In the genomic region with DNA sequence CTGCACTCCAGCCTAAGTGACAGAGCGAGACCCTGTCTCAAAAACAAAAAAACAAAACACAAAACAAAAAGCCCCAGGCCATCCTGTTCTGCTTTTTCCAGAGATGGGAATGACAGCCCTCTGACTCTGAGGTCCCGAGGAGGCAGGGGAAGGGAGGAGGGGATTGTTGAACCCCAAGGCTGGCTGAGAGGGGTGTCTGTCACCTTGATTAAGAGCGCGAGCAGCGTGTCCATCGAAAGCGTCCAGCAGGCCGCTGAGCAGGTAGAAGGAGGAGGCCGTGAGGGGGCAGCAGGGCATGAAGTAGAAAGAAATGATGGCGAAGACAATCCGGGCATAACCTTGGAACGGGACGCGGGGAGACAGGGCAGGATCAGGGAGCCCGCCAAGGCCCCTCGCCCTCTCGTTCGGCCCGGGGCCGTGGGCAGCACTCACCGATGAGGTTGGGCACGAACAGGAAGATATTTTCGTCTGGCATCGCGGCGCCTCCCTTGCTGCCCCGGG, we compare ENCODE assay signal across 8 cellular contexts. TPM values are rescaled to one million over a fixed set of nuclear protein-coding genes. Genes with fewer than 3 reads are reported as not detected.
DNase-seq lines count a peak whose midpoint lies in the region; ATAC-seq and TF ChIP-seq lines count a peak whose summit lies in the region.

No MANE protein-coding gene starts in this region.

- DNase-seq in GM12864 (ENCODE audit: low read depth), result no peak
- no peak for DNase-seq in OCI-LY7 (ENCODE audit: low spot score)
- no peak for DNase-seq in vagina (ENCODE audit: extremely low spot score in 2 of 2)

- H3K4me1 ChIP-seq in OCI-LY7 (ENCODE audit: insufficient read depth, low read length, poor library complexity, severe bottlenecking) (peaks cover 11% of the 10 kb centered on the region), ectodermal cell (ENCODE audit: control insufficient read depth, insufficient read depth, low read length) (no peaks in the 10 kb centered on the region), mononuclear cell (ENCODE audit: insufficient read depth, low read length) (peaks cover 29% of the 10 kb centered on the region), vagina (peaks cover 25% of the 10 kb centered on the region)

- H3K9me3 ChIP-seq in OCI-LY7 (ENCODE audit: low read length), result no peaks in the 10 kb centered on the region
- no peaks in the 10 kb centered on the region for H3K9me3 ChIP-seq in ectodermal cell (ENCODE audit: control insufficient read depth, low read length)
- H3K9me3 ChIP-seq in mononuclear cell (ENCODE audit: low read depth, low read length), result no peaks in the 10 kb centered on the region
- H3K9me3 ChIP-seq in vagina, result no peaks in the 10 kb centered on the region

- H2AFZ ChIP-seq in OCI-LY7 (ENCODE audit: low read length), result peak overlapping the region; percentile 53

- POLR2A ChIA-PET in OCI-LY7 (lab: Charles Lee), result no interaction called here

- no peaks in the 10 kb centered on the region for H3K27me3 ChIP-seq in ectodermal cell (ENCODE audit: control insufficient read depth, insufficient read depth, low read length, poor library complexity, severe bottlenecking)
- H3K27me3 ChIP-seq in mononuclear cell (ENCODE audit: insufficient read depth, low read length), result no peaks in the 10 kb centered on the region
- H3K27me3 ChIP-seq in vagina, result no peaks in the 10 kb centered on the region

- H3K27ac ChIP-seq in 22Rv1 (peak overlapping the region; percentile 85), OCI-LY7 (ENCODE audit: low read depth, low read length, poor library complexity, severe bottlenecking) (peak overlapping the region; percentile 45), ectodermal cell (ENCODE audit: insufficient read depth, low read depth, low read length, poor library complexity, severe bottlenecking) (peak overlapping the region; percentile 98), vagina (peak overlapping the region; percentile 91)

- ATAC-seq in GM21515 (IDR thresholded peaks at IDR 0.05; ENCODE audit: unreplicated experiment) (no peak), HG02884 (IDR thresholded peaks at IDR 0.05; ENCODE audit: unreplicated experiment) (no peak)

- TF ChIP-seq CTCF in 22Rv1 (IDR thresholded peaks at IDR 0.05) (no peak), GM12864 (IDR thresholded peaks at IDR 0.05; ENCODE audit: low read depth, low read length, missing control alignments) (no peak), OCI-LY7 (conservative IDR thresholded peaks at IDR 0.05; ENCODE audit: low read length) (0 out of 2 replicates have a peak, but pooled peaks have one; percentile 10), vagina (IDR thresholded peaks at IDR 0.05) (no peak)

- BruUV-seq in OCI-LY7 (replicated peaks; lab: Mats Ljungman, UMichigan), result no TSS peak

- H3K9me2 ChIP-seq in OCI-LY7 (ENCODE audit: insufficient read depth, low read length), result no peaks in the 10 kb centered on the region

- no peak for TF ChIP-seq POLR2A in vagina (IDR thresholded peaks at IDR 0.05)

- WGBS in ectodermal cell, 2 experiments, result 3% methylated on average over 27 of the region's 27 CpGs

- CTCF ChIA-PET in OCI-LY7 (lab: Charles Lee; ENCODE audit: unreplicated experiment), result no interaction called here

- no peaks in the 10 kb centered on the region for H4K20me1 ChIP-seq in OCI-LY7 (ENCODE audit: insufficient read depth, low read length)

- H3K4me2 ChIP-seq in OCI-LY7 (ENCODE audit: low read length), result peak overlapping the region; percentile 97

- H3K4me3 ChIP-seq in GM12864 (ENCODE audit: low read depth, low read length), result peak overlapping the region; percentile 93
- peak overlapping the region; percentile 91 for H3K4me3 ChIP-seq in OCI-LY7 (ENCODE audit: low read depth, low read length, poor library complexity, severe bottlenecking)
- H3K4me3 ChIP-seq in ectodermal cell (ENCODE audit: insufficient read depth, low read depth, low read length), result peak overlapping the region; percentile 90
- H3K4me3 ChIP-seq in mononuclear cell (ENCODE audit: low read length), result peak overlapping the region; percentile 90
- H3K4me3 ChIP-seq in vagina, result peak overlapping the region; percentile 84 to 100

- H3K36me3 ChIP-seq in OCI-LY7 (ENCODE audit: insufficient read depth, low read length) (peaks cover 23% of the 10 kb centered on the region; the same call in 1 of the 2 replicates), ectodermal cell (ENCODE audit: control insufficient read depth, insufficient read depth, low read length) (peaks cover 8% of the 10 kb centered on the region), vagina (peaks cover 0 to 28% of the 10 kb centered on the region in 2 donors)

- H3K79me2 ChIP-seq in OCI-LY7 (ENCODE audit: insufficient read depth, low read depth, low read length), result peaks cover 8% of the 10 kb centered on the region; the same call in 1 of the 2 replicates

- intact Hi-C loops in OCI-LY7 (cut with micrococcal nuclease; ENCODE audit: unreplicated experiment) (loop anchor here (5.0 kb wide), 1 partner anchor 160 kb away; a partner anchor contains a TSS), vagina (cut with DNase I) (no loop called here)

RNA-seq across cellular contexts. Expression of a gene that starts 0.6 kb away (rescaled TPM):
- 39.6 and 52.4 TPM in 2 replicates for total RNA-seq in OCI-LY7 (2014; rRNA removed; shearing (Covaris generic))
- total RNA-seq in OCI-LY7 (2022) (41.4 and 43.5 TPM in 2 replicates), mononuclear cell (22.1 TPM), vagina (89.4 TPM)
- polyA plus RNA-seq in ectodermal cell (2013, experiment 1 of 4), result 63.8 TPM
- 58.8 TPM for polyA plus RNA-seq in ectodermal cell (2013, experiment 2 of 4)
- polyA plus RNA-seq in ectodermal cell (2013, experiment 3 of 4), result 39.8 TPM
- 46.0 TPM for polyA plus RNA-seq in ectodermal cell (2013, experiment 4 of 4)

RNA-seq across cellular contexts. Expression of a gene that starts 36.9 kb away (rescaled TPM):
- 0.98 TPM in 1 of 2 replicates, not detected in the other for total RNA-seq in OCI-LY7 (2014; rRNA removed; shearing (Covaris generic))
- total RNA-seq in OCI-LY7 (2022) (0.83 and 1.0 TPM in 2 replicates), mononuclear cell (under 0.01 TPM), vagina (15.7 TPM)
- polyA plus RNA-seq in ectodermal cell (2013, experiment 1 of 4), result 50.9 TPM
- polyA plus RNA-seq in ectodermal cell (2013, experiment 2 of 4), result 53.6 TPM
- polyA plus RNA-seq in ectodermal cell (2013, experiment 3 of 4), result 36.4 TPM
- polyA plus RNA-seq in ectodermal cell (2013, experiment 4 of 4), result 40.7 TPM

RNA-seq across cellular contexts. Expression of a gene that starts 37.9 kb away (rescaled TPM):
- total RNA-seq in OCI-LY7 (2014; rRNA removed; shearing (Covaris generic)), result not detected in 2 replicates
- total RNA-seq in OCI-LY7 (2022), result 0.30 TPM in 1 of 2 replicates, not detected in the other
- 5.5 TPM for polyA plus RNA-seq in ectodermal cell (2013, experiment 1 of 4)
- polyA plus RNA-seq in ectodermal cell (2013, experiment 2 of 4), result 3.7 TPM
- polyA plus RNA-seq in ectodermal cell (2013, experiment 3 of 4), result 4.4 TPM
- polyA plus RNA-seq in ectodermal cell (2013, experiment 4 of 4), result 3.6 TPM
- total RNA-seq in mononuclear cell, result not detected
- total RNA-seq in vagina, result not detected

RNA-seq across cellular contexts. Expression of a gene that starts 42.2 kb away (rescaled TPM):
- total RNA-seq in OCI-LY7 (2014; rRNA removed; shearing (Covaris generic)), result 4.0 and 6.3 TPM in 2 replicates
- total RNA-seq in OCI-LY7 (2022) (6.8 and 8.1 TPM in 2 replicates), mononuclear cell (75.6 TPM), vagina (111 TPM)
- 4.4 TPM for polyA plus RNA-seq in ectodermal cell (2013, experiment 1 of 4)
- polyA plus RNA-seq in ectodermal cell (2013, experiment 2 of 4), result 4.4 TPM
- polyA plus RNA-seq in ectodermal cell (2013, experiment 3 of 4), result 2.9 TPM
- 4.0 TPM for polyA plus RNA-seq in ectodermal cell (2013, experiment 4 of 4)

RNA-seq across cellular contexts. Expression of a gene that starts 46.5 kb away (rescaled TPM):
- 59.4 and 62.7 TPM in 2 replicates for total RNA-seq in OCI-LY7 (2014; rRNA removed; shearing (Covaris generic))
- total RNA-seq in OCI-LY7 (2022) (43.4 and 51.7 TPM in 2 replicates), mononuclear cell (14.4 TPM), vagina (23.6 TPM)
- polyA plus RNA-seq in ectodermal cell (2013, experiment 1 of 4), result 119 TPM
- 101 TPM for polyA plus RNA-seq in ectodermal cell (2013, experiment 2 of 4)
- 98.3 TPM for polyA plus RNA-seq in ectodermal cell (2013, experiment 3 of 4)
- polyA plus RNA-seq in ectodermal cell (2013, experiment 4 of 4), result 106 TPM

Comparison
In these comparisons a context has a peak if more than half of its experiments do, and no peak if none do; other contexts are left out.
1. H3K27ac ChIP-seq: peak in every context shown above with its lines; median percentile 98 in ectodermal cell; 91 in vagina; 85 in 22Rv1; 45 in OCI-LY7.